In genomic region chr9:100472268-100472667, GRCh38 we compare ENCODE assay signal across 1 cellular context.
TF ChIP-seq lines count a peak whose summit lies in the region.

No MANE protein-coding gene starts in this region.

TF ChIP-seq in HCT116, 20 proteins besides CTCF, POLR2A, EP300 and RAD21 (continued from another document):
- TF ChIP-seq REST (IDR thresholded peaks at IDR 0.05; ENCODE audit: low read depth) = no peak
